Comparison of ENCODE assay signal across 8 cellular contexts in genomic region chr10:18659784-18660561, GRCh38. TPM values are rescaled to one million over a fixed set of nuclear protein-coding genes. Genes with fewer than 3 reads are reported as not detected.
DNase-seq lines count a peak whose midpoint lies in the region; ATAC-seq, FAIRE-seq and TF ChIP-seq lines count a peak whose summit lies in the region.

No MANE protein-coding gene starts in this region.

- H3K27ac ChIP-seq in Karpas-422 (ENCODE audit: low read length) (peak overlapping the region; percentile 82), pancreas (peak overlapping the region; percentile 89 to 100 (median 98))

- TF ChIP-seq POLR2A in H54 (IDR thresholded peaks at IDR 0.05; ENCODE audit: low read depth, low read length) = no peak

- peak; percentile 11 for DNase-seq in activated CD4-positive, alpha-beta T cell treated with anti-CD3 and anti-CD28 coated beads for 48 hours
- no peak for DNase-seq in activated CD4-positive, alpha-beta T cell treated with anti-CD3 and anti-CD28 coated beads for 1 hour
- no peak for DNase-seq in H54 (ENCODE audit: insufficient read length, low spot score)
- DNase-seq in Karpas-422 = peak; percentile 75
- DNase-seq in activated CD4-positive, alpha-beta T cell treated with anti-CD3 and anti-CD28 coated beads, Interleukin-2, amount 10 ng/mL, durations not matched to agents 7 days and 5 days = peak; percentile 25
- DNase-seq in glutamatergic neuron = no peak
- peak in 4 of 6 donors; percentile 41 to 69 (median 58) for DNase-seq in pancreas
- no peak for DNase-seq in activated CD4-positive, CD25-positive, alpha-beta regulatory T cell treated with anti-CD3 and anti-CD28 coated beads, Interleukin-2, amount 50 U/mL, for 72 hours

- H2AFZ ChIP-seq in Karpas-422 (ENCODE audit: low read length) = peak overlapping the region; percentile 45; the same call in 1 of the 2 replicates

- peaks cover 15% of the 10 kb centered on the region for H3K36me3 Mint-ChIP-seq in activated CD4-positive, alpha-beta T cell treated with anti-CD3 and anti-CD28 coated beads, Interleukin-2, amount 10 ng/mL, durations not matched to agents 7 days and 5 days (ENCODE audit: low read depth)
- H3K36me3 Mint-ChIP-seq in glutamatergic neuron (ENCODE audit: unreplicated experiment) = no peaks in the 10 kb centered on the region

- H3K9me3 Mint-ChIP-seq in activated CD4-positive, alpha-beta T cell treated with anti-CD3 and anti-CD28 coated beads, Interleukin-2, amount 10 ng/mL, durations not matched to agents 7 days and 5 days = no peaks in the 10 kb centered on the region
- H3K9me3 Mint-ChIP-seq in glutamatergic neuron (ENCODE audit: unreplicated experiment) = peaks cover 8% of the 10 kb centered on the region

- ATAC-seq in pancreas = peak; percentile 49 to 58 (median 54)

- H3K4me2 ChIP-seq in Karpas-422 (ENCODE audit: low read depth, low read length, poor library complexity, severe bottlenecking) = peak overlapping the region; percentile 77

- POLR2A ChIA-PET in activated CD4-positive, alpha-beta T cell treated with anti-CD3 and anti-CD28 coated beads, Interleukin-2, amount 10 ng/mL, durations not matched to agents 7 days and 5 days (lab: Charles Lee) = no interaction called here

- H3K9ac ChIP-seq in Karpas-422 (ENCODE audit: low read length) = peak overlapping the region; percentile 95

- no peaks in the 10 kb centered on the region for H3K9me2 ChIP-seq in Karpas-422 (replicated peaks; ENCODE audit: insufficient read depth, low read length)

- H3K4me1 ChIP-seq in Karpas-422 (ENCODE audit: low read length) (peaks cover 23% of the 10 kb centered on the region), pancreas (peaks cover 0 to 34% (median 24%) of the 10 kb centered on the region in 3 donors)

- no peaks in the 10 kb centered on the region for H3K27me3 ChIP-seq in Karpas-422 (ENCODE audit: low read length)
- H3K27me3 ChIP-seq in pancreas = no peaks in the 10 kb centered on the region

- CTCF ChIA-PET in activated CD4-positive, alpha-beta T cell treated with anti-CD3 and anti-CD28 coated beads, Interleukin-2, amount 10 ng/mL, durations not matched to agents 7 days and 5 days (lab: Charles Lee) = interaction anchor here (1.0 to 1.4 kb wide), 4 partner anchors 10 to 16 kb away, joined by 3 read pairs; no protein-coding TSS in a partner anchor

- no peaks in the 10 kb centered on the region for H3K27me3 Mint-ChIP-seq in activated CD4-positive, alpha-beta T cell treated with anti-CD3 and anti-CD28 coated beads, Interleukin-2, amount 10 ng/mL, durations not matched to agents 7 days and 5 days
- H3K27me3 Mint-ChIP-seq in glutamatergic neuron (ENCODE audit: unreplicated experiment) = peaks cover 10% of the 10 kb centered on the region

- no peak for TF ChIP-seq CTCF in glutamatergic neuron (IDR thresholded peaks at IDR 0.05; ENCODE audit: partially characterized antibody, unreplicated experiment)
- TF ChIP-seq CTCF in pancreas (IDR thresholded peaks at IDR 0.05) = no peak

- FAIRE-seq in H54 (lab: Jason Lieb, UNC) (peak; percentile 27), pancreas (lab: Jason Lieb, UNC) (no peak)

- peaks cover 45% of the 10 kb centered on the region for H3K4me1 Mint-ChIP-seq in activated CD4-positive, alpha-beta T cell treated with anti-CD3 and anti-CD28 coated beads, Interleukin-2, amount 10 ng/mL, durations not matched to agents 7 days and 5 days
- peaks cover 13% of the 10 kb centered on the region for H3K4me1 Mint-ChIP-seq in glutamatergic neuron (ENCODE audit: low read depth, unreplicated experiment)

- intact Hi-C loops in pancreas (cut with DNase I) = no loop called here

- peak overlapping the region; percentile 99 for H3K27ac Mint-ChIP-seq in activated CD4-positive, alpha-beta T cell treated with anti-CD3 and anti-CD28 coated beads, Interleukin-2, amount 10 ng/mL, durations not matched to agents 7 days and 5 days
- peak overlapping the region; percentile 97 for H3K27ac Mint-ChIP-seq in glutamatergic neuron (ENCODE audit: unreplicated experiment)

- H3K9me3 ChIP-seq in Karpas-422 (ENCODE audit: low read length) (no peaks in the 10 kb centered on the region), pancreas (no peaks in the 10 kb centered on the region)

- peaks cover 78% of the 10 kb centered on the region for H3K79me2 ChIP-seq in Karpas-422 (ENCODE audit: low read length)

- H4K20me1 ChIP-seq in Karpas-422 (ENCODE audit: insufficient read depth, low read depth, low read length) = peaks cover 3% of the 10 kb centered on the region; the same call in 1 of the 2 replicates

- H3K36me3 ChIP-seq in Karpas-422 (ENCODE audit: insufficient read depth, low read length) (no peaks in the 10 kb centered on the region), pancreas (no peaks in the 10 kb centered on the region)

- 0 to 1% methylated on average over 25 of the region's 25 CpGs for WGBS in pancreas, 2 donors

- H3K4me3 Mint-ChIP-seq in activated CD4-positive, alpha-beta T cell treated with anti-CD3 and anti-CD28 coated beads, Interleukin-2, amount 10 ng/mL, durations not matched to agents 7 days and 5 days = peak overlapping the region; percentile 100
- H3K4me3 Mint-ChIP-seq in glutamatergic neuron (ENCODE audit: unreplicated experiment) = peak overlapping the region; percentile 96

- peak overlapping the region; percentile 90 for H3K4me3 ChIP-seq in Karpas-422 (ENCODE audit: low read length)
- peak overlapping the region; percentile 65 to 90 (median 86) for H3K4me3 ChIP-seq in pancreas

RNA-seq across cellular contexts. Expression of gene ARL5B, which starts 0.7 kb away (rescaled TPM):
- total RNA-seq in Karpas-422 (2014; rRNA removed; shearing (Covaris generic); ENCODE audit: low replicate concordance) = 7.8 and 22.4 TPM in 2 replicates
- 10 to 100 TPM in 1 of 2 experiments, 1 to 10 TPM in 1; 9.8 to 11.6 TPM for total RNA-seq in activated CD4-positive, alpha-beta T cell treated with anti-CD3 and anti-CD28 coated beads, Interleukin-2, amount 10 ng/mL, durations not matched to agents 7 days and 5 days
- total RNA-seq in glutamatergic neuron (ENCODE audit: unreplicated experiment) = 41.4 TPM
- total RNA-seq in pancreas = 10 to 100 TPM in 1 of 6 donors, 1 to 10 TPM in 5; 5.4 to 10.0 (median 6.7) TPM
- polyA plus RNA-seq in pancreas = 1 to 10 TPM; 2.1 to 4.8 TPM

RNA-seq across cellular contexts. Expression of gene NSUN6, which starts 8.6 kb away (rescaled TPM):
- 22.0 and 29.0 TPM in 2 replicates for total RNA-seq in Karpas-422 (2014; rRNA removed; shearing (Covaris generic); ENCODE audit: low replicate concordance)
- total RNA-seq in activated CD4-positive, alpha-beta T cell treated with anti-CD3 and anti-CD28 coated beads, Interleukin-2, amount 10 ng/mL, durations not matched to agents 7 days and 5 days = 10 to 100 TPM; 21.7 to 22.0 TPM
- total RNA-seq in glutamatergic neuron (ENCODE audit: unreplicated experiment) = 20.7 TPM
- total RNA-seq in pancreas = 10 to 100 TPM in 1 of 6 donors, 1 to 10 TPM in 5; 7.3 to 11.6 (median 8.5) TPM
- polyA plus RNA-seq in pancreas = 10 to 100 TPM in 1 of 2 donors, 1 to 10 TPM in 1; 8.4 to 16.5 TPM

Comparison
In these comparisons a context has a peak if more than half of its experiments do, and no peak if none do; other contexts are left out.
1. DNase-seq: peak in activated CD4-positive, alpha-beta T cell treated with anti-CD3 and anti-CD28 coated beads for 48 hours (single experiment), Karpas-422 (single experiment), activated CD4-positive, alpha-beta T cell treated with anti-CD3 and anti-CD28 coated beads, Interleukin-2, amount 10 ng/mL, durations not matched to agents 7 days and 5 days (single experiment) and pancreas (4 of 6); none in activated CD4-positive, alpha-beta T cell treated with anti-CD3 and anti-CD28 coated beads for 1 hour (single experiment), H54 (single experiment), glutamatergic neuron (single experiment) and activated CD4-positive, CD25-positive, alpha-beta regulatory T cell treated with anti-CD3 and anti-CD28 coated beads, Interleukin-2, amount 50 U/mL, for 72 hours (single experiment).